In genomic region chr5:31854625-31855526, GRCh38 we compare ENCODE assay signal across 8 cellular contexts.
A peak's percentile ranks its signal among the peaks of the same experiment; 100 is the strongest.
DNase-seq lines count a peak whose midpoint lies in the region; ATAC-seq and TF ChIP-seq lines count a peak whose summit lies in the region.

No MANE protein-coding gene starts in this region.

- peak; percentile 45 for DNase-seq in GM13976 (ENCODE audit: low spot score)
- no peak for DNase-seq in SK-N-MC (ENCODE audit: low read depth, low spot score)
- DNase-seq in colonic mucosa: no peak
- peak; percentile 59 for DNase-seq in kidney glomerular epithelial cell (lab: John Stamatoyannopoulos, UW)
- peak; percentile 14 for DNase-seq in stimulated activated CD4-positive, alpha-beta T cell treated with anti-CD3 and anti-CD28 coated beads, Interleukin-4, amount 100 ng/mL, for 1 hour
- no peak for DNase-seq in SW 1271 (lab: John Stamatoyannopoulos, UW)

- intact Hi-C loops in colonic mucosa (cut with DNase I): no loop called here

- peaks cover 17% of the 10 kb centered on the region for H3K27me3 ChIP-seq in colonic mucosa

- H3K36me3 ChIP-seq in SK-N-MC (ENCODE audit: insufficient read depth, low read length) (no peaks in the 10 kb centered on the region), colonic mucosa (no peaks in the 10 kb centered on the region)

- TF ChIP-seq CTCF in GM13976 (IDR thresholded peaks at IDR 0.05; ENCODE audit: borderline replicate concordance, control extremely low read depth, extremely low read depth, insufficient read depth, missing control alignments) (no peak), colonic mucosa (IDR thresholded peaks at IDR 0.05) (no peak)

- H3K4me3 ChIP-seq in SK-N-MC: peak overlapping the region; percentile 72
- H3K4me3 ChIP-seq in colonic mucosa: peak overlapping the region; percentile 31

- ATAC-seq in GM21825 (IDR thresholded peaks at IDR 0.05; ENCODE audit: unreplicated experiment): no peak
- no peak for ATAC-seq in GM19463 (IDR thresholded peaks at IDR 0.05; ENCODE audit: unreplicated experiment)

- H3K4me1 ChIP-seq in colonic mucosa: no peaks in the 10 kb centered on the region

- H3K9ac ChIP-seq in SK-N-MC (ENCODE audit: insufficient read length) (no peak overlapping the region), colonic mucosa (ENCODE audit: low read depth in 2 of 2, low read length in 2 of 2) (peak overlapping the region; percentile 24 to 26)

- H3K27ac ChIP-seq in SK-N-MC (no peak overlapping the region), colonic mucosa (peak overlapping the region; percentile 44)

- in situ Hi-C loops in GM13976 (cut with MboI; ENCODE audit: low sequenced_read_pairs, unreplicated experiment): no loop called here

- H3K9me3 ChIP-seq in SK-N-MC (ENCODE audit: low read depth, low read length): no peaks in the 10 kb centered on the region
- no peaks in the 10 kb centered on the region for H3K9me3 ChIP-seq in colonic mucosa

Comparison
In these comparisons a context has a peak if more than half of its experiments do, and no peak if none do; other contexts are left out.
1. DNase-seq: peak in GM13976 (single experiment), kidney glomerular epithelial cell (single experiment) and stimulated activated CD4-positive, alpha-beta T cell treated with anti-CD3 and anti-CD28 coated beads, Interleukin-4, amount 100 ng/mL, for 1 hour (single experiment); none in SK-N-MC (single experiment), colonic mucosa (single experiment) and SW 1271 (0 of 2).